8 cellular contexts compared by ENCODE assay signal in genomic region chr2:121080013-121080772, GRCh38.
A peak's percentile ranks its signal among the peaks of the same experiment; 100 is the strongest.
DNase-seq lines count a peak whose midpoint lies in the region; ATAC-seq and TF ChIP-seq lines count a peak whose summit lies in the region.

No MANE protein-coding gene starts in this region.

- no peak for ATAC-seq in GM18870 (IDR thresholded peaks at IDR 0.05; ENCODE audit: unreplicated experiment)

- no peak for TF ChIP-seq EP300 in Ishikawa (IDR thresholded peaks at IDR 0.05; ENCODE audit: borderline replicate concordance)

- H3K9me3 Mint-ChIP-seq in immature natural killer cell: no peaks in the 10 kb centered on the region

- H3K36me3 Mint-ChIP-seq in immature natural killer cell: no peaks in the 10 kb centered on the region

- peaks cover 0 to 12% (median 6%) of the 10 kb centered on the region in 3 donors for H3K27me3 Mint-ChIP-seq in immature natural killer cell (ENCODE audit: low read depth in 3 of 3)

- DNase-seq in Daoy (ENCODE audit: low read depth) (peak; percentile 61), SHP77 treated with DMSO at 0.1 percent for 48 hours (lab: John Stamatoyannopoulos, UW) (peak; percentile 23), astrocyte of the hippocampus (ENCODE audit: low read depth, low spot score) (peak; percentile 84), immature natural killer cell (peak; percentile 8 to 27 (median 19)), middle frontal gyrus (ENCODE audit: extremely low spot score, low spot score) (no peak)
- DNase-seq in stimulated activated CD4-positive, alpha-beta T cell treated with anti-CD3 and anti-CD28 coated beads, Interleukin-1b, Interleukin-23, amount 100 ng/mL, for 4 hours (ENCODE audit: low read depth in 2 of 2): peak; percentile 23

- peaks cover 0 to 1% of the 10 kb centered on the region in 2 donors for H3K4me1 Mint-ChIP-seq in immature natural killer cell

- no peak overlapping the region for H3K27ac Mint-ChIP-seq in immature natural killer cell

- TF ChIP-seq RAD21 in Ishikawa (IDR thresholded peaks at IDR 0.05; ENCODE audit: low read depth): peak; percentile 92

- H3K4me3 Mint-ChIP-seq in immature natural killer cell: no peak overlapping the region

TF ChIP-seq in Ishikawa, 13 proteins besides CTCF, POLR2A, EP300 and RAD21:
- TF ChIP-seq USF1 (IDR thresholded peaks at IDR 0.05): no peak
- no peak for TF ChIP-seq EGR1 (IDR thresholded peaks at IDR 0.05)
- TF ChIP-seq CREB1 (IDR thresholded peaks at IDR 0.05; ENCODE audit: low read depth): no peak
- no peak for TF ChIP-seq TEAD4 (IDR thresholded peaks at IDR 0.05)
- TF ChIP-seq CEBPB (IDR thresholded peaks at IDR 0.05): no peak
- no peak for TF ChIP-seq TCF12 (IDR thresholded peaks at IDR 0.05; ENCODE audit: low read depth)
- TF ChIP-seq TAF1 (IDR thresholded peaks at IDR 0.05; ENCODE audit: low read depth): no peak
- no peak for TF ChIP-seq NFIC (IDR thresholded peaks at IDR 0.05)
- TF ChIP-seq, protein P1, sequence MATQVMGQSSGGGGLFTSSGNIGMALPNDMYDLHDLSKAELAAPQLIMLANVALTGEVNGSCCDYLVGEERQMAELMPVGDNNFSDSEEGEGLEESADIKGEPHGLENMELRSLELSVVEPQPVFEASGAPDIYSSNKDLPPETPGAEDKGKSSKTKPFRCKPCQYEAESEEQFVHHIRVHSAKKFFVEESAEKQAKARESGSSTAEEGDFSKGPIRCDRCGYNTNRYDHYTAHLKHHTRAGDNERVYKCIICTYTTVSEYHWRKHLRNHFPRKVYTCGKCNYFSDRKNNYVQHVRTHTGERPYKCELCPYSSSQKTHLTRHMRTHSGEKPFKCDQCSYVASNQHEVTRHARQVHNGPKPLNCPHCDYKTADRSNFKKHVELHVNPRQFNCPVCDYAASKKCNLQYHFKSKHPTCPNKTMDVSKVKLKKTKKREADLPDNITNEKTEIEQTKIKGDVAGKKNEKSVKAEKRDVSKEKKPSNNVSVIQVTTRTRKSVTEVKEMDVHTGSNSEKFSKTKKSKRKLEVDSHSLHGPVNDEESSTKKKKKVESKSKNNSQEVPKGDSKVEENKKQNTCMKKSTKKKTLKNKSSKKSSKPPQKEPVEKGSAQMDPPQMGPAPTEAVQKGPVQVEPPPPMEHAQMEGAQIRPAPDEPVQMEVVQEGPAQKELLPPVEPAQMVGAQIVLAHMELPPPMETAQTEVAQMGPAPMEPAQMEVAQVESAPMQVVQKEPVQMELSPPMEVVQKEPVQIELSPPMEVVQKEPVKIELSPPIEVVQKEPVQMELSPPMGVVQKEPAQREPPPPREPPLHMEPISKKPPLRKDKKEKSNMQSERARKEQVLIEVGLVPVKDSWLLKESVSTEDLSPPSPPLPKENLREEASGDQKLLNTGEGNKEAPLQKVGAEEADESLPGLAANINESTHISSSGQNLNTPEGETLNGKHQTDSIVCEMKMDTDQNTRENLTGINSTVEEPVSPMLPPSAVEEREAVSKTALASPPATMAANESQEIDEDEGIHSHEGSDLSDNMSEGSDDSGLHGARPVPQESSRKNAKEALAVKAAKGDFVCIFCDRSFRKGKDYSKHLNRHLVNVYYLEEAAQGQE (IDR thresholded peaks at IDR 0.05; ENCODE audit: low read depth): no peak
- no peak for TF ChIP-seq FOXM1 (IDR thresholded peaks at IDR 0.05; ENCODE audit: borderline replicate concordance, low read depth)
- TF ChIP-seq ZBTB7A (IDR thresholded peaks at IDR 0.05; ENCODE audit: low read depth): no peak
- TF ChIP-seq MAX (IDR thresholded peaks at IDR 0.05): no peak
- TF ChIP-seq YY1 (IDR thresholded peaks at IDR 0.05; ENCODE audit: low read depth): no peak
